Comparison of ENCODE assay signal across 1 cellular context in genomic region chr7:96773483-96773882, GRCh38.
TF ChIP-seq lines count a peak whose summit lies in the region.

No MANE protein-coding gene starts in this region.

TF ChIP-seq in neural cell, 6 proteins besides CTCF, POLR2A, EP300 and RAD21 (continued from another document):
- TF ChIP-seq TAF1 (IDR thresholded peaks at IDR 0.05; ENCODE audit: low read depth), result no peak
- no peak for TF ChIP-seq POLR2AphosphoS5 (IDR thresholded peaks at IDR 0.05)
- TF ChIP-seq REST (IDR thresholded peaks at IDR 0.05; ENCODE audit: borderline replicate concordance), result no peak
